ENCODE assay signal across 9 cellular contexts in genomic region chr6:7468382-7469081, GRCh38.
DNase-seq lines count a peak whose midpoint lies in the region; ATAC-seq and TF ChIP-seq lines count a peak whose summit lies in the region.
"Had no signal": no experiment of that assay in that cellular context is flagged by ENCODE, and none has a peak within 500 bp of the region (broad histone marks: within the 10 kb centered on the region; RNA-seq: fewer than 3 reads in every experiment).

No MANE protein-coding gene starts in this region.

- intact Hi-C loops in vagina (cut with DNase I), result no loop called here

- no peak for TF ChIP-seq CTCF in fibroblast of mammary gland (conservative IDR thresholded peaks at IDR 0.05; ENCODE audit: control insufficient read depth, insufficient read depth, low read depth, low read length)
- no peak for TF ChIP-seq CTCF in retinal pigment epithelial cell (conservative IDR thresholded peaks at IDR 0.05; ENCODE audit: low read depth, low read length)
- TF ChIP-seq CTCF in vagina (IDR thresholded peaks at IDR 0.05), result no peak

- DNase-seq in GDM1 (lab: John Stamatoyannopoulos, UW), result peak; percentile 43
- DNase-seq in RPMI7951 (ENCODE audit: low read depth), result peak; percentile 78
- peak; percentile 81 for DNase-seq in fibroblast of mammary gland (ENCODE audit: low read depth)
- DNase-seq in retinal pigment epithelial cell (ENCODE audit: low read depth), result no peak
- no peak for DNase-seq in vagina (ENCODE audit: extremely low spot score in 2 of 2)
- DNase-seq in DMS 273 treated with DMSO at 0.1 percent for 48 hours (lab: John Stamatoyannopoulos, UW), result no peak
- DNase-seq in NCI-H1092 (lab: John Stamatoyannopoulos, UW), result no peak

- H3K4me1 ChIP-seq in vagina, result peaks cover 5% of the 10 kb centered on the region

- no peaks in the 10 kb centered on the region for H3K27me3 ChIP-seq in vagina

- H3K9me3 ChIP-seq in vagina, result no peaks in the 10 kb centered on the region

- TF ChIP-seq POLR2A in vagina (IDR thresholded peaks at IDR 0.05), result no peak

- no peak overlapping the region for H3K27ac ChIP-seq in vagina
- H3K27ac ChIP-seq: KMS-11 had no signal

- H3K4me3 ChIP-seq in fibroblast of mammary gland (ENCODE audit: control insufficient read depth, low read depth, low read length) (peak overlapping the region; percentile 37), retinal pigment epithelial cell (ENCODE audit: low read length) (peak overlapping the region; percentile 20), vagina (peak overlapping the region in 1 of 2 donors; percentile 26)

- no peaks in the 10 kb centered on the region for H3K36me3 ChIP-seq in vagina

- no peak for ATAC-seq in GM19035 (IDR thresholded peaks at IDR 0.05; ENCODE audit: unreplicated experiment)

Comparison
In these comparisons a context has a peak if more than half of its experiments do, and no peak if none do; other contexts are left out.
1. DNase-seq: peak in GDM1 (single experiment), RPMI7951 (single experiment) and fibroblast of mammary gland (single experiment); none in retinal pigment epithelial cell (single experiment), vagina (0 of 2), DMS 273 treated with DMSO at 0.1 percent for 48 hours (single experiment) and NCI-H1092 (single experiment).